8 cellular contexts compared by ENCODE assay signal in the genomic region with DNA sequence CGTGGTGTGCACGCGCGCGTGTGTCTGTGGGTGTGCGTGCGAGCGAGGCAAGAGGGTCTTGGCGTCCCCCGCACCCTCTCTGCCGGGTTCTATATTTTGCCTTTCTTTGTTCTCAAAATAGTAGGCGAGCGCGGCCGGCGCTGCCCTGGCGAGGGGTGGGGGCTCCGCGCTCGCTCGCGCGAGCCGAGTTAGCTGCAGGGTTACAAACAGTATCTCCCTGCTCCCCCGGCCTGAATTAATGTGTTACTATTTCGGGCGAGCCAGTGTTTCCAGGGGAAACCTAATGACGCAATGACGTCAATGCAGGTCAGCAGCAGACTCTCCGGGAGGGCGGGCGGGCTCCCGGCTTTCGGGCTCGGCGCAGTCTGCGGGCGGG.
DNase-seq lines count a peak whose midpoint lies in the region; ATAC-seq lines count a peak whose summit lies in the region.

No MANE protein-coding gene starts in this region.

- peak overlapping the region; percentile 35 to 53 for H3K4me3 ChIP-seq in esophagus (ENCODE audit: low read depth in 1 of 2, low read length in 2 of 2)
- H3K4me3 ChIP-seq in naive thymus-derived CD4-positive, alpha-beta T cell (ENCODE audit: low read length) = peak overlapping the region; percentile 43

- H3K4me1 Mint-ChIP-seq in naive thymus-derived CD4-positive, alpha-beta T cell = peaks cover 3 to 28% (median 22%) of the 10 kb centered on the region in 7 donors

- peaks cover 0 to 3% of the 10 kb centered on the region in 2 donors for H3K9me3 ChIP-seq in esophagus (ENCODE audit: control insufficient read depth in 2 of 2, insufficient read depth in 1 of 2, low read depth in 1 of 2, low read length in 1 of 2)
- H3K9me3 ChIP-seq in naive thymus-derived CD4-positive, alpha-beta T cell (ENCODE audit: control insufficient read depth in 2 of 3, low read length in 3 of 3) = no peaks in the 10 kb centered on the region

- CTCF ChIA-PET in naive thymus-derived CD4-positive, alpha-beta T cell (lab: Charles Lee) = no interaction called here

- ATAC-seq in naive thymus-derived CD4-positive, alpha-beta T cell = peak; percentile 26
- ATAC-seq in GM21528 (IDR thresholded peaks at IDR 0.05; ENCODE audit: low FRiP score, unreplicated experiment) (no peak), GM18909 (IDR thresholded peaks at IDR 0.05; ENCODE audit: poor library complexity, unreplicated experiment) (no peak)

- POLR2A ChIA-PET in naive thymus-derived CD4-positive, alpha-beta T cell (lab: Charles Lee) = interaction anchor here (0.7 kb wide), 1 partner anchor 57 kb away, joined by 3 read pairs; no protein-coding TSS in a partner anchor

- peaks cover 13 to 15% of the 10 kb centered on the region in 2 donors for H3K4me1 ChIP-seq in esophagus (ENCODE audit: control insufficient read depth in 2 of 2, insufficient read depth in 2 of 2, low read length in 1 of 2)
- H3K4me1 ChIP-seq in naive thymus-derived CD4-positive, alpha-beta T cell (ENCODE audit: control insufficient read depth in 2 of 2, insufficient read depth in 2 of 2, low read length in 2 of 2) = peaks cover 3 to 4% of the 10 kb centered on the region in 2 donors

- peaks cover 51 to 68% (median 64%) of the 10 kb centered on the region in 5 donors for H3K27me3 Mint-ChIP-seq in naive thymus-derived CD4-positive, alpha-beta T cell

- H3K36me3 ChIP-seq in esophagus (ENCODE audit: control insufficient read depth in 2 of 2, insufficient read depth in 2 of 2, low read length in 1 of 2) = no peaks in the 10 kb centered on the region
- no peaks in the 10 kb centered on the region for H3K36me3 ChIP-seq in naive thymus-derived CD4-positive, alpha-beta T cell (ENCODE audit: control insufficient read depth in 2 of 3, insufficient read depth in 3 of 3, low read length in 3 of 3)

- H3K27ac ChIP-seq in esophagus (ENCODE audit: low read depth in 2 of 2, low read length in 1 of 2) = no peak overlapping the region
- no peak overlapping the region for H3K27ac ChIP-seq in naive thymus-derived CD4-positive, alpha-beta T cell (ENCODE audit: low read depth, low read length)

- intact Hi-C loops in naive thymus-derived CD4-positive, alpha-beta T cell (cut with micrococcal nuclease) = no loop called here

- H3K27me3 ChIP-seq in esophagus (ENCODE audit: control insufficient read depth in 1 of 2, insufficient read depth in 2 of 2, low read length in 2 of 2) = peaks cover 9 to 31% of the 10 kb centered on the region in 2 donors
- peaks cover 3 to 33% of the 10 kb centered on the region in 2 donors for H3K27me3 ChIP-seq in naive thymus-derived CD4-positive, alpha-beta T cell (ENCODE audit: control insufficient read depth in 2 of 2, insufficient read depth in 2 of 2, low read length in 2 of 2)

- peak overlapping the region; percentile 17 to 88 (median 78) for H3K4me3 Mint-ChIP-seq in naive thymus-derived CD4-positive, alpha-beta T cell

- 1% methylated on average over 38 of the region's 38 CpGs for WGBS in esophagus, 2 donors

- H3K9me3 Mint-ChIP-seq in naive thymus-derived CD4-positive, alpha-beta T cell = peaks cover 0 to 4% (median 0%) of the 10 kb centered on the region in 11 donors

- peaks cover 0 to 7% (median 0%) of the 10 kb centered on the region in 5 donors for H3K36me3 Mint-ChIP-seq in naive thymus-derived CD4-positive, alpha-beta T cell

- no peak overlapping the region for H3K27ac Mint-ChIP-seq in naive thymus-derived CD4-positive, alpha-beta T cell

- DNase-seq in DMS 273 (lab: John Stamatoyannopoulos, UW; ENCODE audit: unreplicated experiment) = peak; percentile 94
- peak; percentile 59 for DNase-seq in LHCN-M2 (ENCODE audit: low read depth)
- peak; percentile 66 for DNase-seq in SW480 (ENCODE audit: low spot score)
- no peak for DNase-seq in naive thymus-derived CD4-positive, alpha-beta T cell
- no peak for DNase-seq in activated CD4-positive, CD25-positive, alpha-beta regulatory T cell (lab: John Stamatoyannopoulos, UW)

Comparison
In these comparisons a context has a peak if more than half of its experiments do, and no peak if none do; other contexts are left out.
1. DNase-seq: peak in DMS 273 (single experiment), LHCN-M2 (single experiment) and SW480 (single experiment); none in naive thymus-derived CD4-positive, alpha-beta T cell (0 of 9) and activated CD4-positive, CD25-positive, alpha-beta regulatory T cell (0 of 4).